ENCODE assay signal across 8 cellular contexts in genomic region chr1:236395780-236396664, GRCh38. TPM values are rescaled to one million over a fixed set of nuclear protein-coding genes. Genes with fewer than 3 reads are reported as not detected.
DNase-seq lines count a peak whose midpoint lies in the region; ATAC-seq, FAIRE-seq and TF ChIP-seq lines count a peak whose summit lies in the region.

No MANE protein-coding gene starts in this region.

- intact Hi-C loops in right lobe of liver (cut with DNase I): no loop called here

- 12% methylated on average over 25 of the region's 44 CpGs for WGBS in right lobe of liver (ENCODE audit: insufficient coverage, low coverage, low lambda C conversion rate, missing lambda C conversion rate)

- H3K27me3 Mint-ChIP-seq in astrocyte (ENCODE audit: low read depth, unreplicated experiment) (peaks cover 27% of the 10 kb centered on the region), type B pancreatic cell (peaks cover 12% of the 10 kb centered on the region)

- H3K9me3 Mint-ChIP-seq in astrocyte (ENCODE audit: unreplicated experiment): peaks cover 3% of the 10 kb centered on the region
- H3K9me3 Mint-ChIP-seq in type B pancreatic cell: no peaks in the 10 kb centered on the region

- no peak for TF ChIP-seq POLR2A in right lobe of liver (IDR thresholded peaks at IDR 0.05)

- no peak overlapping the region for H3K9ac ChIP-seq in astrocyte (ENCODE audit: low read length)

- no peak for FAIRE-seq in astrocyte (lab: Jason Lieb, UNC)

- H4K20me1 ChIP-seq in astrocyte (ENCODE audit: insufficient read depth, low read length): no peaks in the 10 kb centered on the region

- H3K4me1 Mint-ChIP-seq in astrocyte (ENCODE audit: low read depth, unreplicated experiment): peaks cover 11% of the 10 kb centered on the region
- H3K4me1 Mint-ChIP-seq in type B pancreatic cell (ENCODE audit: unreplicated experiment): peaks cover 29% of the 10 kb centered on the region

- H3K4me3 ChIP-seq in GM06990 (replicated peaks; ENCODE audit: low read depth, low read length) (peak overlapping the region; percentile 64), astrocyte (ENCODE audit: insufficient read depth, low read depth, low read length) (peak overlapping the region; percentile 58), right lobe of liver (peak overlapping the region; percentile 55 to 59 (median 59))

- TF ChIP-seq CTCF in GM06990 (IDR thresholded peaks at IDR 0.05; ENCODE audit: insufficient read depth, low read length, poor library complexity, severe bottlenecking): no peak
- TF ChIP-seq CTCF in astrocyte (IDR thresholded peaks at IDR 0.05; ENCODE audit: insufficient read depth, low read depth, low read length): no peak
- TF ChIP-seq CTCF in right lobe of liver (IDR thresholded peaks at IDR 0.05): no peak
- no peak for TF ChIP-seq CTCF in type B pancreatic cell (conservative IDR thresholded peaks at IDR 0.05)

- H3K27ac Mint-ChIP-seq in astrocyte (ENCODE audit: unreplicated experiment): no peak overlapping the region
- H3K27ac Mint-ChIP-seq in type B pancreatic cell: peak overlapping the region; percentile 80

- H3K79me2 ChIP-seq in astrocyte (ENCODE audit: insufficient read depth, low read length): no peaks in the 10 kb centered on the region

- H3K9me3 ChIP-seq in astrocyte (ENCODE audit: insufficient read depth, low read depth, low read length): no peaks in the 10 kb centered on the region
- no peaks in the 10 kb centered on the region for H3K9me3 ChIP-seq in right lobe of liver

- H3K36me3 ChIP-seq in GM06990 (ENCODE audit: control insufficient read depth, insufficient read depth, low read length): no peaks in the 10 kb centered on the region
- H3K36me3 ChIP-seq in astrocyte (ENCODE audit: insufficient read depth, low read length): no peaks in the 10 kb centered on the region
- H3K36me3 ChIP-seq in right lobe of liver: no peaks in the 10 kb centered on the region

- H3K4me3 Mint-ChIP-seq in astrocyte (ENCODE audit: unreplicated experiment) (peak overlapping the region; percentile 95), type B pancreatic cell (peak overlapping the region; percentile 98)

- H3K36me3 Mint-ChIP-seq in astrocyte (ENCODE audit: low read depth, unreplicated experiment) (peaks cover 4% of the 10 kb centered on the region), type B pancreatic cell (peaks cover 4% of the 10 kb centered on the region)

- peak overlapping the region; percentile 88 for H3K4me2 ChIP-seq in astrocyte (ENCODE audit: low read length)

- peak overlapping the region; percentile 86 for H2AFZ ChIP-seq in astrocyte (ENCODE audit: low read depth, low read length)

- no peak for DNase-seq in GM06990 (ENCODE audit: extremely low read depth, insufficient read length)
- no peak for DNase-seq in astrocyte (ENCODE audit: low read depth)
- DNase-seq in right lobe of liver: no peak
- DNase-seq in type B pancreatic cell (ENCODE audit: extremely low spot score, unreplicated experiment): peak; percentile 70
- DNase-seq in GDM1 (lab: John Stamatoyannopoulos, UW): no peak
- DNase-seq in cerebellum (ENCODE audit: low spot score): no peak
- no peak for DNase-seq in NCI-H510A (lab: John Stamatoyannopoulos, UW)

- peaks cover 7% of the 10 kb centered on the region for H3K4me1 ChIP-seq in astrocyte (ENCODE audit: insufficient read depth, low read length)
- H3K4me1 ChIP-seq in right lobe of liver: peaks cover 0 to 30% (median 4%) of the 10 kb centered on the region in 4 donors

- H3K27ac ChIP-seq in astrocyte (ENCODE audit: low read depth, low read length) (no peak overlapping the region), right lobe of liver (peak overlapping the region in 1 of 3 donors; percentile 33)

- H3K27me3 ChIP-seq in GM06990 (replicated peaks; ENCODE audit: control insufficient read depth, insufficient read depth, low read length) (no peaks in the 10 kb centered on the region), astrocyte (ENCODE audit: insufficient read depth, low read length) (peaks cover 16% of the 10 kb centered on the region), right lobe of liver (no peaks in the 10 kb centered on the region)

- ATAC-seq in HG02885 (IDR thresholded peaks at IDR 0.05; ENCODE audit: poor library complexity, unreplicated experiment): peak; percentile 21
- peak in 1 of 4 donors; percentile 8 for ATAC-seq in right lobe of liver

RNA-seq across cellular contexts. Expression of gene EDARADD, which starts 1.9 kb away (rescaled TPM):
- total RNA-seq in astrocyte (0.98 and 2.2 TPM in 2 replicates), right lobe of liver (1 to 10 TPM in 1 of 6 experiments, under 1 TPM in 4, not detected in 1; 0.16 to 1.2 (median 0.26) TPM), type B pancreatic cell (ENCODE audit: low replicate concordance) (14.8 and 39.9 TPM in 2 replicates), cerebellum (1.3 TPM)
